In genomic region chr13:95349267-95349666, GRCh38 we compare ENCODE assay signal across 23 cellular contexts. TPM values are rescaled to one million over a fixed set of nuclear protein-coding genes. Genes with fewer than 3 reads are reported as not detected.
DNase-seq lines count a peak whose midpoint lies in the region; ATAC-seq and TF ChIP-seq lines count a peak whose summit lies in the region.
"Had no signal": no experiment of that assay in that cellular context is flagged by ENCODE, and none has a peak within 500 bp of the region (broad histone marks: within the 10 kb centered on the region; RNA-seq: fewer than 3 reads in every experiment).

No MANE protein-coding gene starts in this region.

- CTCF ChIA-PET in HEK293T (lab: Yijun Ruan, JAX), result no interaction called here

- in situ Hi-C loops in Caki2 (cut with HindIII; ENCODE audit: low pct_unique_long_range_greater_than_20kb, low sequenced_read_pairs), result no loop called here

- ATAC-seq in HG02885 (IDR thresholded peaks at IDR 0.05; ENCODE audit: poor library complexity, unreplicated experiment), result no peak
- ATAC-seq: activated CD4-positive, CD25-positive, alpha-beta regulatory T cell treated with anti-CD3 and anti-CD28 coated beads, Interleukin-2, amount 50 U/mL, for 24 hours; esophagus mucosa; GM23338; Right ventricle myocardium inferior; stimulated activated naive CD8-positive, alpha-beta T cell treated with anti-CD3 and anti-CD28 coated beads, Interleukin-15, amount 100 ng/mL, for 72 hours had no signal

- DNase-seq in Caki2 (ENCODE audit: low read depth), result peak; percentile 76
- DNase-seq in HK-2 (ENCODE audit: unreplicated experiment), result peak; percentile 26
- DNase-seq in UCSD-AML1 (lab: John Stamatoyannopoulos, UW; ENCODE audit: unreplicated experiment), result peak; percentile 16
- DNase-seq in iris pigment epithelial cell (ENCODE audit: low read depth), result peak; percentile 21
- DNase-seq in effector CD8-positive, alpha-beta T cell (lab: John Stamatoyannopoulos, UW), result no peak
- no peak for DNase-seq in HEK293T (ENCODE audit: extremely low spot score)
- no peak for DNase-seq in EL
- DNase-seq: activated CD4-positive, alpha-beta memory T cell treated with anti-CD3 and anti-CD28 coated beads for 36 hours; activated gamma-delta T cell; brain microvascular endothelial cell; colonic mucosa; GDM1; NCI-H2029 treated with DMSO at 0.1 percent for 48 hours; NCI-H82; sigmoid colon; stimulated activated CD4-positive, alpha-beta T cell treated with anti-CD3 and anti-CD28 coated beads, Interleukin-15, amount 100 ng/mL, for 24 hours; stimulated activated naive CD8-positive, alpha-beta T cell treated with anti-CD3 and anti-CD28 coated beads, Interleukin-15, amount 100 ng/mL, for 72 hours; transverse colon had no signal

- POLR2A ChIA-PET in HEK293T (lab: Yijun Ruan, JAX), result no interaction called here

TF ChIP-seq in HEK293T, 16 proteins besides CTCF, POLR2A, EP300 and RAD21:
- TF ChIP-seq SUZ12 (IDR thresholded peaks at IDR 0.05), result no peak
- no peak for TF ChIP-seq PKNOX1 (IDR thresholded peaks at IDR 0.05)
- no peak for TF ChIP-seq ARNT (IDR thresholded peaks at IDR 0.05)
- no peak for TF ChIP-seq ZNF384 (IDR thresholded peaks at IDR 0.05)

RNA-seq across cellular contexts. Expression of gene ABCC4, which starts 48.0 kb away (rescaled TPM):
- 14.4 and 21.6 TPM in 2 replicates for total RNA-seq in Caki2 (2014; rRNA removed; shearing (Covaris generic); ENCODE audit: low replicate concordance)

Comparison
In these comparisons a context has a peak if more than half of its experiments do, and no peak if none do; other contexts are left out.
1. DNase-seq: peak in Caki2 (single experiment), HK-2 (single experiment), UCSD-AML1 (single experiment) and iris pigment epithelial cell (single experiment); none in effector CD8-positive, alpha-beta T cell (single experiment), HEK293T (single experiment) and EL (single experiment).